23 cellular contexts compared by ENCODE assay signal in genomic region chr9:123586140-123586735, GRCh38.
A peak's percentile ranks its signal among the peaks of the same experiment; 100 is the strongest.
DNase-seq lines count a peak whose midpoint lies in the region; ATAC-seq lines count a peak whose summit lies in the region.
"Had no signal": no experiment of that assay in that cellular context is flagged by ENCODE, and none has a peak within 500 bp of the region (broad histone marks: within the 10 kb centered on the region; RNA-seq: fewer than 3 reads in every experiment).

No MANE protein-coding gene starts in this region.

- no peak for ATAC-seq in HG03354 (IDR thresholded peaks at IDR 0.05; ENCODE audit: poor library complexity, severe bottlenecking, unreplicated experiment)
- ATAC-seq in GM21528 (IDR thresholded peaks at IDR 0.05; ENCODE audit: low FRiP score, unreplicated experiment) = no peak
- ATAC-seq: effector memory CD8-positive, alpha-beta T cell; foreskin keratinocyte; GM12878 had no signal

- DNase-seq in NCI-H748 (lab: John Stamatoyannopoulos, UW; ENCODE audit: unreplicated experiment) = peak; percentile 24
- no peak for DNase-seq in NCI-H748 treated with DMSO at 0.1 percent for 48 hours (lab: John Stamatoyannopoulos, UW)
- peak; percentile 62 for DNase-seq in NCI-H774 (lab: John Stamatoyannopoulos, UW)
- peak in 32 of 51 donors; percentile 5 to 85 (median 60) for DNase-seq in hypothalamus (lab: John Stamatoyannopoulos, UW)
- no peak for DNase-seq in NK-92 treated with Interleukin-12 subunit alpha and Interleukin-12 subunit beta, amount 100 ng/mL, for 24 hours (lab: John Stamatoyannopoulos, UW)
- DNase-seq in NCI-H2107 treated with DMSO at 0.1 percent for 48 hours (lab: John Stamatoyannopoulos, UW; ENCODE audit: unreplicated experiment) = no peak
- DNase-seq: 8988T; activated gamma-delta T cell; effector memory CD8-positive, alpha-beta T cell; foreskin keratinocyte; HCEC 1CT; immature natural killer cell; left ventricle myocardium inferior; NCI-H187; NCI-H524; sigmoid colon; SK-N-SH; stimulated activated CD4-positive, alpha-beta T cell treated with anti-CD3 and anti-CD28 coated beads, Interleukin-15, amount 100 ng/mL, for 24 hours; T-helper 2 cell; tibial artery had no signal

Comparison
In these comparisons a context has a peak if more than half of its experiments do, and no peak if none do; other contexts are left out.
1. DNase-seq: peak in NCI-H748 (single experiment), NCI-H774 (single experiment) and hypothalamus (32 of 51); none in NCI-H748 treated with DMSO at 0.1 percent for 48 hours (single experiment), NK-92 treated with Interleukin-12 subunit alpha and Interleukin-12 subunit beta, amount 100 ng/mL, for 24 hours (single experiment) and NCI-H2107 treated with DMSO at 0.1 percent for 48 hours (single experiment).